8 cellular contexts compared by ENCODE assay signal in genomic region chr2:144330951-144331651, GRCh38.
A peak's percentile ranks its signal among the peaks of the same experiment; 100 is the strongest.
DNase-seq lines count a peak whose midpoint lies in the region; ATAC-seq and TF ChIP-seq lines count a peak whose summit lies in the region.

No MANE protein-coding gene starts in this region.

- H3K4me3 ChIP-seq in ACC112 (ENCODE audit: low read depth, low read length): peak overlapping the region; percentile 87
- H3K4me3 ChIP-seq in HEK293 (ENCODE audit: low read depth, low read length): peak overlapping the region; percentile 67
- peak overlapping the region; percentile 79 for H3K4me3 ChIP-seq in WERI-Rb-1 (ENCODE audit: low read depth, low read length)
- H3K4me3 ChIP-seq in epithelial cell of esophagus (ENCODE audit: low read length): peak overlapping the region; percentile 79
- peak overlapping the region; percentile 69 to 85 for H3K4me3 ChIP-seq in neutrophil (ENCODE audit: low read depth in 1 of 2, low read length in 1 of 2)

- H2AFZ ChIP-seq in ACC112 (ENCODE audit: low read length, unreplicated experiment): peak overlapping the region; percentile 4

- peaks cover 13% of the 10 kb centered on the region for H3K79me2 ChIP-seq in ACC112 (ENCODE audit: control insufficient read depth, insufficient read depth, low read length, unreplicated experiment)

- H3K9me3 ChIP-seq in HEK293 (ENCODE audit: control insufficient read depth, insufficient read depth, low read depth, low read length) (no peaks in the 10 kb centered on the region), WERI-Rb-1 (ENCODE audit: severe bottlenecking) (no peaks in the 10 kb centered on the region), neutrophil (no peaks in the 10 kb centered on the region)

- H3K27ac ChIP-seq in ACC112 (ENCODE audit: low read depth, low read length) (peak overlapping the region; percentile 71), HEK293 (ENCODE audit: extremely low read depth, low read depth, low read length) (peak overlapping the region; percentile 91; the same call in 1 of the 2 replicates), WERI-Rb-1 (peak overlapping the region; percentile 88), neutrophil (peak overlapping the region; percentile 94)

- no peak for DNase-seq in WERI-Rb-1
- peak; percentile 10 for DNase-seq in epithelial cell of esophagus (ENCODE audit: low read depth)
- no peak for DNase-seq in DMS153 (lab: John Stamatoyannopoulos, UW)

- CTCF ChIA-PET in HEK293 (lab: Yijun Ruan, JAX): interaction anchor here (0.7 kb wide), 1 partner anchor 191 kb away, joined by 4 read pairs; no protein-coding TSS in a partner anchor

- ATAC-seq in GM18505 (IDR thresholded peaks at IDR 0.05; ENCODE audit: unreplicated experiment): no peak
- no peak for ATAC-seq in HG03025 (IDR thresholded peaks at IDR 0.05; ENCODE audit: low FRiP score, unreplicated experiment)

- POLR2A ChIA-PET in HEK293 (lab: Yijun Ruan, JAX): no interaction called here

- H3K27me3 ChIP-seq in ACC112 (ENCODE audit: insufficient read depth, low read length) (no peaks in the 10 kb centered on the region), WERI-Rb-1 (ENCODE audit: insufficient read depth, low read depth, severe bottlenecking) (no peaks in the 10 kb centered on the region), neutrophil (no peaks in the 10 kb centered on the region)

- H3K4me1 ChIP-seq in ACC112 (ENCODE audit: control insufficient read depth, insufficient read depth, low read length, unreplicated experiment): peaks cover 16% of the 10 kb centered on the region
- no peaks in the 10 kb centered on the region for H3K4me1 ChIP-seq in HEK293 (ENCODE audit: control insufficient read depth, insufficient read depth, low read length)
- H3K4me1 ChIP-seq in neutrophil (ENCODE audit: control insufficient read depth in 1 of 2, insufficient read depth in 1 of 2, low read depth in 1 of 2, low read length in 1 of 2): peaks cover 25 to 30% of the 10 kb centered on the region in 2 experiments

- TF ChIP-seq CTCF in HEK293 (tag by site-specific recombination; IDR thresholded peaks at IDR 0.05) (no peak), WERI-Rb-1 (IDR thresholded peaks at IDR 0.05; ENCODE audit: low read depth, low read length) (no peak), epithelial cell of esophagus (IDR thresholded peaks at IDR 0.05; ENCODE audit: insufficient read depth, low read depth, low read length, missing control alignments) (no peak), neutrophil (IDR thresholded peaks at IDR 0.05) (no peak)

- H3K36me3 ChIP-seq in ACC112 (ENCODE audit: insufficient read depth, low read length): no peaks in the 10 kb centered on the region
- no peaks in the 10 kb centered on the region for H3K36me3 ChIP-seq in HEK293 (ENCODE audit: control insufficient read depth in 2 of 2, insufficient read depth in 1 of 2, low read length in 2 of 2)
- H3K36me3 ChIP-seq in WERI-Rb-1: no peaks in the 10 kb centered on the region
- H3K36me3 ChIP-seq in neutrophil: no peaks in the 10 kb centered on the region

- no peak for TF ChIP-seq POLR2A in GM18505 (IDR thresholded peaks at IDR 0.05; ENCODE audit: borderline replicate concordance, extremely low read depth, insufficient read depth, insufficient read length)

TF ChIP-seq in HEK293, 187 proteins besides CTCF, POLR2A, EP300 and RAD21:
- TF ChIP-seq BCL11B (tag by site-specific recombination; IDR thresholded peaks at IDR 0.05; ENCODE audit: low read depth) (no peak), ZBTB7A (tag by site-specific recombination; IDR thresholded peaks at IDR 0.05; ENCODE audit: low read depth) (no peak), ZBTB21 (tag by site-specific recombination; IDR thresholded peaks at IDR 0.05) (no peak), FEZF1 (tag by site-specific recombination; IDR thresholded peaks at IDR 0.05) (no peak), ZNF274 (IDR thresholded peaks at IDR 0.05; ENCODE audit: low read length) (no peak), ZNF274 (tag by site-specific recombination; IDR thresholded peaks at IDR 0.05; ENCODE audit: borderline replicate concordance) (no peak), ZNF433 (tag by site-specific recombination; IDR thresholded peaks at IDR 0.05; ENCODE audit: low read depth) (no peak), ZNF830 (tag by site-specific recombination; IDR thresholded peaks at IDR 0.05; ENCODE audit: low read depth) (no peak), ZNF16 (tag by site-specific recombination; IDR thresholded peaks at IDR 0.05; ENCODE audit: low read depth) (no peak), ZNF394 (tag by site-specific recombination; IDR thresholded peaks at IDR 0.05; ENCODE audit: borderline replicate concordance) (no peak), ZNF785 (tag by site-specific recombination; IDR thresholded peaks at IDR 0.05) (no peak), ZNF391 (tag by site-specific recombination; IDR thresholded peaks at IDR 0.05; ENCODE audit: borderline replicate concordance, low read depth) (no peak), ELK4 (IDR thresholded peaks at IDR 0.05; ENCODE audit: borderline replicate concordance, low read depth, low read length) (no peak), ZNF302 (tag by site-specific recombination; IDR thresholded peaks at IDR 0.05; ENCODE audit: low read depth) (no peak), ZSCAN5A (tag by site-specific recombination; IDR thresholded peaks at IDR 0.05) (no peak)
- TF ChIP-seq, protein P1, sequence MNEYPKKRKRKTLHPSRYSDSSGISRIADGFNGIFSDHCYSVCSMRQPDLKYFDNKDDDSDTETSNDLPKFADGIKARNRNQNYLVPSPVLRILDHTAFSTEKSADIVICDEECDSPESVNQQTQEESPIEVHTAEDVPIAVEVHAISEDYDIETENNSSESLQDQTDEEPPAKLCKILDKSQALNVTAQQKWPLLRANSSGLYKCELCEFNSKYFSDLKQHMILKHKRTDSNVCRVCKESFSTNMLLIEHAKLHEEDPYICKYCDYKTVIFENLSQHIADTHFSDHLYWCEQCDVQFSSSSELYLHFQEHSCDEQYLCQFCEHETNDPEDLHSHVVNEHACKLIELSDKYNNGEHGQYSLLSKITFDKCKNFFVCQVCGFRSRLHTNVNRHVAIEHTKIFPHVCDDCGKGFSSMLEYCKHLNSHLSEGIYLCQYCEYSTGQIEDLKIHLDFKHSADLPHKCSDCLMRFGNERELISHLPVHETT (tag by site-specific recombination; IDR thresholded peaks at IDR 0.05): no peak
- TF ChIP-seq, protein P2, sequence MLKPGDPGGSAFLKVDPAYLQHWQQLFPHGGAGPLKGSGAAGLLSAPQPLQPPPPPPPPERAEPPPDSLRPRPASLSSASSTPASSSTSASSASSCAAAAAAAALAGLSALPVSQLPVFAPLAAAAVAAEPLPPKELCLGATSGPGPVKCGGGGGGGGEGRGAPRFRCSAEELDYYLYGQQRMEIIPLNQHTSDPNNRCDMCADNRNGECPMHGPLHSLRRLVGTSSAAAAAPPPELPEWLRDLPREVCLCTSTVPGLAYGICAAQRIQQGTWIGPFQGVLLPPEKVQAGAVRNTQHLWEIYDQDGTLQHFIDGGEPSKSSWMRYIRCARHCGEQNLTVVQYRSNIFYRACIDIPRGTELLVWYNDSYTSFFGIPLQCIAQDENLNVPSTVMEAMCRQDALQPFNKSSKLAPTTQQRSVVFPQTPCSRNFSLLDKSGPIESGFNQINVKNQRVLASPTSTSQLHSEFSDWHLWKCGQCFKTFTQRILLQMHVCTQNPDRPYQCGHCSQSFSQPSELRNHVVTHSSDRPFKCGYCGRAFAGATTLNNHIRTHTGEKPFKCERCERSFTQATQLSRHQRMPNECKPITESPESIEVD (tag by site-specific recombination; IDR thresholded peaks at IDR 0.05): no peak
- TF ChIP-seq, protein P3, sequence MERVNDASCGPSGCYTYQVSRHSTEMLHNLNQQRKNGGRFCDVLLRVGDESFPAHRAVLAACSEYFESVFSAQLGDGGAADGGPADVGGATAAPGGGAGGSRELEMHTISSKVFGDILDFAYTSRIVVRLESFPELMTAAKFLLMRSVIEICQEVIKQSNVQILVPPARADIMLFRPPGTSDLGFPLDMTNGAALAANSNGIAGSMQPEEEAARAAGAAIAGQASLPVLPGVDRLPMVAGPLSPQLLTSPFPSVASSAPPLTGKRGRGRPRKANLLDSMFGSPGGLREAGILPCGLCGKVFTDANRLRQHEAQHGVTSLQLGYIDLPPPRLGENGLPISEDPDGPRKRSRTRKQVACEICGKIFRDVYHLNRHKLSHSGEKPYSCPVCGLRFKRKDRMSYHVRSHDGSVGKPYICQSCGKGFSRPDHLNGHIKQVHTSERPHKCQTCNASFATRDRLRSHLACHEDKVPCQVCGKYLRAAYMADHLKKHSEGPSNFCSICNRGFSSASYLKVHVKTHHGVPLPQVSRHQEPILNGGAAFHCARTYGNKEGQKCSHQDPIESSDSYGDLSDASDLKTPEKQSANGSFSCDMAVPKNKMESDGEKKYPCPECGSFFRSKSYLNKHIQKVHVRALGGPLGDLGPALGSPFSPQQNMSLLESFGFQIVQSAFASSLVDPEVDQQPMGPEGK (tag by site-specific recombination; IDR thresholded peaks at IDR 0.05): no peak
